Comparison of ENCODE assay signal across 8 cellular contexts in the genomic region with DNA sequence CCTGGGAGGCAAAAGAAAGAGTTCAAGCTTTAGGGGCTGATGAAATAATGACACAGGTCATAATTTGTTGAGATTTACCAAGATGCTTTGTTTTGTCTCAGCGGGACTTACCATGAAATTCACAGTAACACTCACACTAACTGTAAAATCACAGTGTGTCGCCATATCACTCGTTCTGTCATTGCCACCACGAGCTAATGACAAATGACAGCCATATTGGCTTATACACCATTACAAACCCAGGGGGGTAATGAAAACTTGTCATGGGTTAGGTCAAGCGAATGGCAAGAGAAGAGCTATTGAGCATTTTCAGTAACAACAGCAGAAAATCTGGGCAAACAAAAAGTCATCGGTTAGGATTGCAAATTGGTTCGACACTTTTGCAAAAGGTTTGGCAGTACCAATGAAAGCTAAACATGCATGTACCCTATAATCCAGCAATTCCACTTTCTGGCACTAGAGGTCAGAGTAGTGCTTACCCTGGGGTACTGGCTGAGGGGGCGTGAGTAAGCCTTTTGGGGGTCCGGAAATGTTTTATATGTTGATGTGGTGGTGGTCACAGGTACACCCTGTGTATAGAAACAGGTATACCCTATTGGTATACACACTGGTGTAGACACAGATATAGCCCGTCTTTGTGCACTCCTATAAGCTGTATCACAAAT.
DNase-seq lines count a peak whose midpoint lies in the region; ATAC-seq and TF ChIP-seq lines count a peak whose summit lies in the region.

No MANE protein-coding gene starts in this region.

- no peak overlapping the region for H3K4me3 ChIP-seq in HCT116 (replicated peaks in 1 of 2; ENCODE audit: low read depth in 1 of 2, low read length in 2 of 2)
- no peak overlapping the region for H3K4me3 ChIP-seq in right lobe of liver
- no peak overlapping the region for H3K4me3 ChIP-seq in lower leg skin (ENCODE audit: low read depth, poor library complexity, severe bottlenecking)
- H3K4me3 ChIP-seq in MG63, result no peak overlapping the region

- H3K36me3 Mint-ChIP-seq in Calu3 (ENCODE audit: insufficient read depth, unreplicated experiment), result no peaks in the 10 kb centered on the region

- H3K79me2 ChIP-seq in HCT116 (ENCODE audit: insufficient read depth, low read length), result no peaks in the 10 kb centered on the region

- WGBS in right lobe of liver (ENCODE audit: insufficient coverage, low coverage, low lambda C conversion rate, missing lambda C conversion rate), result 26% methylated on average over 10 of the region's 10 CpGs
- 59 to 67% methylated on average over 10 of the region's 10 CpGs for WGBS in lower leg skin, 2 donors

- no peaks in the 10 kb centered on the region for H3K9me2 ChIP-seq in HCT116 (ENCODE audit: insufficient read depth)

- H3K4me1 Mint-ChIP-seq in Calu3 (ENCODE audit: low read depth, unreplicated experiment), result no peaks in the 10 kb centered on the region

- H3K9ac ChIP-seq in HCT116 (ENCODE audit: low read length), result no peak overlapping the region

- no peaks in the 10 kb centered on the region for H3K9me3 Mint-ChIP-seq in Calu3 (ENCODE audit: low read depth, unreplicated experiment)

- no peak overlapping the region for H3K4me3 Mint-ChIP-seq in Calu3 (ENCODE audit: low read depth, unreplicated experiment)

- no TSS peak for BruUV-seq in Calu3 (replicated peaks; lab: Mats Ljungman, UMichigan)
- no TSS peak for BruUV-seq in HCT116 (replicated peaks; lab: Mats Ljungman, UMichigan)

- H3K27ac ChIP-seq in HCT116 (ENCODE audit: low read depth, low read length), result no peak overlapping the region
- H3K27ac ChIP-seq in VCaP, result no peak overlapping the region
- H3K27ac ChIP-seq in right lobe of liver, result no peak overlapping the region

- H3K9me3 ChIP-seq in HCT116 (ENCODE audit: control insufficient read depth in 1 of 2, insufficient read depth in 1 of 2, low read depth in 1 of 2, low read length in 2 of 2) (no peaks in the 10 kb centered on the region), right lobe of liver (no peaks in the 10 kb centered on the region), MG63 (no peaks in the 10 kb centered on the region)

- H3K4me1 ChIP-seq in HCT116 (ENCODE audit: control insufficient read depth in 1 of 2, insufficient read depth in 2 of 2, low read length in 2 of 2) (no peaks in the 10 kb centered on the region), right lobe of liver (no peaks in the 10 kb centered on the region)

- TF ChIP-seq RAD21 in HCT116 (IDR thresholded peaks at IDR 0.05; ENCODE audit: low read depth), result peak; percentile 40

- TF ChIP-seq CTCF in Calu3 (IDR thresholded peaks at IDR 0.05; ENCODE audit: unreplicated experiment) (peak; percentile 46), HCT116 (IDR thresholded peaks at IDR 0.05 in 2 of 3, conservative IDR thresholded peaks at IDR 0.05 in 1 of 3; ENCODE audit: borderline replicate concordance in 1 of 3, insufficient read depth in 1 of 3, low read depth in 2 of 3, low read length in 2 of 3) (peak; percentile 12 to 56 (median 54); a peak in 5 of 6 replicates), VCaP (conservative IDR thresholded peaks at IDR 0.05) (peak; percentile 69), right lobe of liver (IDR thresholded peaks at IDR 0.05) (peak; percentile 47 to 64 (median 58)), lower leg skin (IDR thresholded peaks at IDR 0.05) (no peak)

- no peaks in the 10 kb centered on the region for H4K20me1 ChIP-seq in HCT116 (ENCODE audit: insufficient read depth)

- CTCF ChIA-PET in Calu3 (lab: Charles Lee), result interaction anchor here (0.6 to 2.3 kb wide), 2 partner anchors 334 to 434 kb away, joined by 4 to 7 read pairs; no protein-coding TSS in a partner anchor
- CTCF ChIA-PET in HCT116 (lab: Charles Lee), result interaction anchor here (1.0 to 1.8 kb wide), 7 partner anchors 11 to 269 kb away, joined by 3 to 7 read pairs (median 4); no protein-coding TSS in a partner anchor

- ATAC-seq in HCT116, result peak; percentile 69
- peak; percentile 52 to 60 (median 58) for ATAC-seq in right lobe of liver
- no peak for ATAC-seq in HG02970 (IDR thresholded peaks at IDR 0.05; ENCODE audit: low FRiP score, unreplicated experiment)

- TF ChIP-seq POLR2A in HCT116 (IDR thresholded peaks at IDR 0.05; ENCODE audit: borderline replicate concordance, extremely low read depth, insufficient read depth, insufficient read length) (no peak), right lobe of liver (IDR thresholded peaks at IDR 0.05) (no peak), lower leg skin (IDR thresholded peaks at IDR 0.05) (no peak)

- H2AFZ ChIP-seq in HCT116 (ENCODE audit: low read depth, low read length, poor library complexity, severe bottlenecking), result no peak overlapping the region

- no peak overlapping the region for H3K4me2 ChIP-seq in HCT116 (ENCODE audit: low read length)

- intact Hi-C loops in Calu3 (cut with micrococcal nuclease; ENCODE audit: unreplicated experiment) (no loop called here), HCT116 (cut with micrococcal nuclease) (loop anchor here (10.0 kb wide), 1 partner anchor 260 kb away; no protein-coding TSS in a partner anchor), right lobe of liver (cut with DNase I) (no loop called here), lower leg skin (cut with DNase I; ENCODE audit: low total_unique reads) (no loop called here)

- DNase-seq in Calu3 (peak; percentile 11), HCT116 (ENCODE audit: low read depth, low spot score) (no peak), right lobe of liver (no peak), lower leg skin (ENCODE audit: low spot score in 2 of 2) (no peak), MG63 (no peak)
- no peak for DNase-seq in effector CD4-positive, alpha-beta T cell

- H3K36me3 ChIP-seq in HCT116 (ENCODE audit: control insufficient read depth in 1 of 2, insufficient read depth in 2 of 2, low read length in 2 of 2) (no peaks in the 10 kb centered on the region), right lobe of liver (no peaks in the 10 kb centered on the region), MG63 (no peaks in the 10 kb centered on the region)

- RAD21 ChIA-PET in HCT116 (lab: Charles Lee; ENCODE audit: low non-redundant PET in 1 of 2, low total read pairs in 2 of 2, uncharacterized antibody in 2 of 2, unreplicated experiment in 2 of 2), result no interaction called here

- H3K27me3 ChIP-seq in HCT116 (ENCODE audit: insufficient read depth, low read length) (no peaks in the 10 kb centered on the region), right lobe of liver (no peaks in the 10 kb centered on the region), MG63 (no peaks in the 10 kb centered on the region)

- POLR2A ChIA-PET in HCT116 (lab: Charles Lee), result no interaction called here

- no peak overlapping the region for H3K27ac Mint-ChIP-seq in Calu3 (ENCODE audit: unreplicated experiment)

- H3K27me3 Mint-ChIP-seq in Calu3 (ENCODE audit: unreplicated experiment), result peaks cover 58% of the 10 kb centered on the region

TF ChIP-seq in HCT116, 20 proteins besides CTCF, POLR2A, EP300 and RAD21:
- no peak for TF ChIP-seq TCF7L2 (IDR thresholded peaks at IDR 0.05; ENCODE audit: borderline replicate concordance, extremely low read depth, insufficient read depth, insufficient read length)
- TF ChIP-seq ZNF274 (IDR thresholded peaks at IDR 0.05; ENCODE audit: low read depth, low read length), result no peak
- TF ChIP-seq, protein P1, sequence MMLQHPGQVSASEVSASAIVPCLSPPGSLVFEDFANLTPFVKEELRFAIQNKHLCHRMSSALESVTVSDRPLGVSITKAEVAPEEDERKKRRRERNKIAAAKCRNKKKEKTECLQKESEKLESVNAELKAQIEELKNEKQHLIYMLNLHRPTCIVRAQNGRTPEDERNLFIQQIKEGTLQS (IDR thresholded peaks at IDR 0.05), result no peak
- TF ChIP-seq, protein P2, sequence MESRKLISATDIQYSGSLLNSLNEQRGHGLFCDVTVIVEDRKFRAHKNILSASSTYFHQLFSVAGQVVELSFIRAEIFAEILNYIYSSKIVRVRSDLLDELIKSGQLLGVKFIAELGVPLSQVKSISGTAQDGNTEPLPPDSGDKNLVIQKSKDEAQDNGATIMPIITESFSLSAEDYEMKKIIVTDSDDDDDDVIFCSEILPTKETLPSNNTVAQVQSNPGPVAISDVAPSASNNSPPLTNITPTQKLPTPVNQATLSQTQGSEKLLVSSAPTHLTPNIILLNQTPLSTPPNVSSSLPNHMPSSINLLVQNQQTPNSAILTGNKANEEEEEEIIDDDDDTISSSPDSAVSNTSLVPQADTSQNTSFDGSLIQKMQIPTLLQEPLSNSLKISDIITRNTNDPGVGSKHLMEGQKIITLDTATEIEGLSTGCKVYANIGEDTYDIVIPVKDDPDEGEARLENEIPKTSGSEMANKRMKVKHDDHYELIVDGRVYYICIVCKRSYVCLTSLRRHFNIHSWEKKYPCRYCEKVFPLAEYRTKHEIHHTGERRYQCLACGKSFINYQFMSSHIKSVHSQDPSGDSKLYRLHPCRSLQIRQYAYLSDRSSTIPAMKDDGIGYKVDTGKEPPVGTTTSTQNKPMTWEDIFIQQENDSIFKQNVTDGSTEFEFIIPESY (IDR thresholded peaks at IDR 0.05; ENCODE audit: extremely low read depth, insufficient replicate concordance, low read length), result no peak
- TF ChIP-seq EZH2 (IDR thresholded peaks at IDR 0.05), result no peak
- no peak for TF ChIP-seq POLR2AphosphoS5 (IDR thresholded peaks at IDR 0.05; ENCODE audit: low read depth, low read length)
- TF ChIP-seq SIN3A (IDR thresholded peaks at IDR 0.05; ENCODE audit: low read depth), result no peak
- TF ChIP-seq CEBPB (IDR thresholded peaks at IDR 0.05; ENCODE audit: low read depth), result no peak

Comparison
In these comparisons a context has a peak if more than half of its experiments do, and no peak if none do; other contexts are left out.
1. CTCF ChIP-seq: peak in Calu3 (single experiment), HCT116 (3 of 3), VCaP (single experiment) and right lobe of liver (4 of 4); none in lower leg skin (0 of 3).